11 cellular contexts compared by ENCODE assay signal in the genomic region with DNA sequence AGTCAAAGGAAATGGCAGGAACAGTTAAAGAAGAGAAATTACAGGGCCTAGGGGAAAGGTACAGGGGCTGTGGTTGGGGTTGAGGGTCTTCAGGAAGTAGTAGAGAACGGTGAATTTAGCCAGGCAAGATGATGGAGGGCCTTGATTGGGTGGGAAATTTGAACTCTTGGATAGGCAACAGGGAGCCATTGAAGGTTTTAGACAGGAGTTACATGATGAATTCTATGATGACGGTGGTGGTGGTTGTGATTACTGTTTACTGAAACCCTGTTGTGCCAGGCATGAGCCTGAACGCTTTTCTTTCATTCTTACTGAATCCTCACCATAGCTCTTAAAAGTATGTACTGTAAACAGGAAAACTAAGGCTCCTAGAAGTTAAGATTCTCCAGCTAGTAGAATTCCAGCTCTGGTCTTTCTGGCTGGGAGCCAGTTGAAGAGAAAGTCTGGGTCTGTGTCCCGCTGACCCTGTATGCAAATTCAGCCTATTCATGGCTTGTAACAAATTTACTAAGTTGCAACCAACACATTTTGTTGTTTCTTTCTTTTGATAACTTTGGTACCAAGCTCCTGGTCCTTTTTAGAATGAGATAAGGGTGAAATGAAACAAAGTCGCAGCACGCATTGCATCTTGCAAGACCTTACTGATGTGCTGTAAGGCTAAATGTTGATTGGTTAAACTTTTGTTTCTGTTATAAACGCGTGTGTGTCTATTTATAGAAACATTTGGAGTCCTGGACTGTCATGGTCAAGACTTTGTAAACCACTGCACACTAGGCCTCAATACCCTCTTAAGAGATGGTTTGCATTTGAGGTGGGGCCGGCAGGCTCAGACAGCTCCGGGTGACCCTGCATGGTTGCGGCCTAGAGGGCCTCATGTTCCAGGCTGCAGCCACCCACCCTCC. TPM values are rescaled to one million over a fixed set of nuclear protein-coding genes. Genes with fewer than 3 reads are reported as not detected.
DNase-seq lines count a peak whose midpoint lies in the region; ATAC-seq, FAIRE-seq and TF ChIP-seq lines count a peak whose summit lies in the region.
"Had no signal": no experiment of that assay in that cellular context is flagged by ENCODE, and none has a peak within 500 bp of the region (broad histone marks: within the 10 kb centered on the region; RNA-seq: fewer than 3 reads in every experiment).

No MANE protein-coding gene starts in this region.

- peaks cover 78% of the 10 kb centered on the region for H3K4me1 Mint-ChIP-seq in CD8-positive, alpha-beta T cell (ENCODE audit: low read depth)

- peak overlapping the region; percentile 1 for H3K27ac ChIP-seq in CD8-positive, alpha-beta T cell (ENCODE audit: low read depth, low read length)
- H3K27ac ChIP-seq in OCI-LY1 (ENCODE audit: low read depth, low read length, poor library complexity, severe bottlenecking) (peak overlapping the region; percentile 7), esophagus squamous epithelium (peak overlapping the region in 3 of 4 donors; percentile 39 to 65 (median 52)), pancreas (peak overlapping the region; percentile 42 to 69 (median 65))
- H3K27ac ChIP-seq: KMS-11 had no signal

- H3K27me3 ChIP-seq in CD8-positive, alpha-beta T cell (ENCODE audit: insufficient read depth, low read length): no peaks in the 10 kb centered on the region
- H3K27me3 ChIP-seq in OCI-LY1 (ENCODE audit: insufficient read depth, low read length) (no peaks in the 10 kb centered on the region), esophagus squamous epithelium (no peaks in the 10 kb centered on the region), pancreas (no peaks in the 10 kb centered on the region)

- ATAC-seq in CD8-positive, alpha-beta T cell: no peak
- ATAC-seq in pancreas: peak in 1 of 4 donors; percentile 4
- ATAC-seq in GM21367 (IDR thresholded peaks at IDR 0.05; ENCODE audit: unreplicated experiment): no peak

- H3K4me2 ChIP-seq in OCI-LY1 (ENCODE audit: low read length): peak overlapping the region; percentile 9; the same call in 1 of the 2 replicates
- H3K4me2 ChIP-seq: KMS-11 had no signal

- peaks cover 31% of the 10 kb centered on the region for H3K36me3 Mint-ChIP-seq in CD8-positive, alpha-beta T cell

- no peak for TF ChIP-seq POLR2A in esophagus squamous epithelium (IDR thresholded peaks at IDR 0.05)
- TF ChIP-seq POLR2A in GM12892 (IDR thresholded peaks at IDR 0.05; ENCODE audit: low read depth, low read length): no peak

- no peaks in the 10 kb centered on the region for H3K79me2 ChIP-seq in OCI-LY1 (ENCODE audit: insufficient read depth, low read length)

- FAIRE-seq in pancreas (lab: Jason Lieb, UNC) (no peak), GM12892 (lab: Jason Lieb, UNC) (no peak)

- H3K9me2 ChIP-seq in OCI-LY1 (ENCODE audit: low read depth, low read length): no peaks in the 10 kb centered on the region

- no peak for DNase-seq in CD8-positive, alpha-beta T cell
- DNase-seq in esophagus squamous epithelium (lab: John Stamatoyannopoulos, UW) (no peak), pancreas (no peak), inferior parietal cortex (ENCODE audit: extremely low spot score) (no peak), GM12892 (ENCODE audit: insufficient read length) (no peak)
- no peak for DNase-seq in stimulated activated CD8-positive, alpha-beta memory T cell treated with anti-CD3 and anti-CD28 coated beads, Interleukin-4, amount 100 ng/mL, for 48 hours
- DNase-seq: EL, hypothalamus had no signal

- peak overlapping the region; percentile 94 for H3K27ac Mint-ChIP-seq in CD8-positive, alpha-beta T cell

- WGBS in esophagus squamous epithelium, 2 donors: 55 to 68% methylated on average over 9 to 11 of the region's 11 CpGs
- WGBS in pancreas, 2 donors: 73 to 77% methylated on average over 11 of the region's 11 CpGs

- no peaks in the 10 kb centered on the region for H3K36me3 ChIP-seq in CD8-positive, alpha-beta T cell (ENCODE audit: insufficient read depth, low read length)
- H3K36me3 ChIP-seq in OCI-LY1 (ENCODE audit: insufficient read depth, low read length): peaks cover 5% of the 10 kb centered on the region; the same call in 1 of the 2 replicates
- H3K36me3 ChIP-seq in esophagus squamous epithelium: no peaks in the 10 kb centered on the region
- H3K36me3 ChIP-seq in pancreas: no peaks in the 10 kb centered on the region

- peak overlapping the region; percentile 71 for H3K4me3 Mint-ChIP-seq in CD8-positive, alpha-beta T cell

- peak overlapping the region; percentile 7 for H3K4me3 ChIP-seq in CD8-positive, alpha-beta T cell (ENCODE audit: low read depth, low read length)
- H3K4me3 ChIP-seq in OCI-LY1 (ENCODE audit: low read depth, low read length, poor library complexity, severe bottlenecking) (no peak overlapping the region), esophagus squamous epithelium (no peak overlapping the region), pancreas (no peak overlapping the region)

- H3F3A ChIP-seq in OCI-LY1 (ENCODE audit: insufficient read depth, low read length): no peaks in the 10 kb centered on the region

- CTCF ChIA-PET in CD8-positive, alpha-beta T cell (lab: Charles Lee): interaction anchor here (1.0 to 1.3 kb wide), 4 partner anchors 36 to 79 kb away, joined by 3 to 4 read pairs (median 3); no protein-coding TSS in a partner anchor

- H3K4me1 ChIP-seq in CD8-positive, alpha-beta T cell (ENCODE audit: insufficient read depth, low read length): peaks cover 79% of the 10 kb centered on the region
- H3K4me1 ChIP-seq in OCI-LY1 (ENCODE audit: insufficient read depth, low read length, severe bottlenecking) (peaks cover 54% of the 10 kb centered on the region), esophagus squamous epithelium (peaks cover 29 to 82% (median 54%) of the 10 kb centered on the region in 3 donors), pancreas (peaks cover 7 to 27% (median 13%) of the 10 kb centered on the region in 3 donors)

- H3K9ac ChIP-seq in OCI-LY1 (ENCODE audit: low read length): no peak overlapping the region; the same call in 1 of the 2 replicates
- H3K9ac ChIP-seq: KMS-11 had no signal

- intact Hi-C loops in CD8-positive, alpha-beta T cell (cut with DNase I, micrococcal nuclease): no loop called here
- intact Hi-C loops in esophagus squamous epithelium (cut with DNase I): no loop called here
- intact Hi-C loops in pancreas (cut with DNase I): no loop called here

- no peaks in the 10 kb centered on the region for H3K9me3 ChIP-seq in CD8-positive, alpha-beta T cell (ENCODE audit: low read length)
- H3K9me3 ChIP-seq in OCI-LY1 (ENCODE audit: low read length) (no peaks in the 10 kb centered on the region), esophagus squamous epithelium (no peaks in the 10 kb centered on the region), pancreas (no peaks in the 10 kb centered on the region)

- no peaks in the 10 kb centered on the region for H3K9me3 Mint-ChIP-seq in CD8-positive, alpha-beta T cell

- H4K20me1 ChIP-seq in OCI-LY1 (ENCODE audit: insufficient read depth, low read length): no peaks in the 10 kb centered on the region

- POLR2A ChIA-PET in CD8-positive, alpha-beta T cell (lab: Charles Lee): interaction anchor here (1.1 to 1.3 kb wide), 2 partner anchors 18 to 47 kb away, joined by 3 to 4 read pairs; no protein-coding TSS in a partner anchor

- H2AFZ ChIP-seq in OCI-LY1 (ENCODE audit: low read length): no peak overlapping the region

- TF ChIP-seq CTCF in CD8-positive, alpha-beta T cell (IDR thresholded peaks at IDR 0.05): no peak
- TF ChIP-seq CTCF in OCI-LY1 (IDR thresholded peaks at IDR 0.05; ENCODE audit: low read length) (no peak), esophagus squamous epithelium (IDR thresholded peaks at IDR 0.05) (no peak), pancreas (IDR thresholded peaks at IDR 0.05) (no peak)

- no peaks in the 10 kb centered on the region for H3K27me3 Mint-ChIP-seq in CD8-positive, alpha-beta T cell (ENCODE audit: low read depth)

RNA-seq across cellular contexts. Expression of a gene that starts 6.0 kb away (rescaled TPM):
- 10 to 100 TPM; 59.0 to 62.1 TPM for total RNA-seq in CD8-positive, alpha-beta T cell
- total RNA-seq in esophagus squamous epithelium: 1 to 10 TPM; 4.4 to 7.9 (median 7.0) TPM
- 10 to 100 TPM in 1 of 6 donors, 1 to 10 TPM in 5; 3.9 to 11.3 (median 5.8) TPM for total RNA-seq in pancreas
- 1 to 10 TPM; 2.7 to 3.4 TPM for polyA plus RNA-seq in pancreas
- polyA plus RNA-seq in GM12892 (2012; ENCODE audit: missing spikeins): 9.5 TPM

RNA-seq across cellular contexts. Expression of a gene that starts 37.1 kb away (rescaled TPM):
- 1 to 10 TPM; 6.7 to 7.5 TPM for total RNA-seq in CD8-positive, alpha-beta T cell
- total RNA-seq in esophagus squamous epithelium: under 1 TPM in 2 of 4 donors, not detected in 2; 0.09 to 0.13 TPM
- total RNA-seq in pancreas: under 1 TPM; 0.19 to 0.70 (median 0.46) TPM
- under 1 TPM; 0.49 to 0.99 TPM for polyA plus RNA-seq in pancreas
- 0.36 TPM for polyA plus RNA-seq in GM12892 (2012; ENCODE audit: missing spikeins)

RNA-seq across cellular contexts. Expression of a gene that starts 51.5 kb away (rescaled TPM):
- 10 to 100 TPM; 80.8 to 87.3 TPM for total RNA-seq in CD8-positive, alpha-beta T cell
- total RNA-seq in esophagus squamous epithelium (10 to 100 TPM; 20.7 to 26.3 (median 23.9) TPM), pancreas (10 to 100 TPM in 3 of 6 donors, 1 to 10 TPM in 3; 7.4 to 21.7 (median 9.8) TPM)
- 10 to 100 TPM; 10.6 to 11.6 TPM for polyA plus RNA-seq in pancreas
- 76.6 TPM for polyA plus RNA-seq in GM12892 (2012; ENCODE audit: missing spikeins)

Comparison
In these comparisons a context has a peak if more than half of its experiments do, and no peak if none do; other contexts are left out.
1. H3K27ac ChIP-seq: peak in every context shown above with its lines; median percentile 65 in pancreas; 52 in esophagus squamous epithelium; 7 in OCI-LY1; 1 in CD8-positive, alpha-beta T cell.
2. RNA of a gene that starts 6.0 kb away (total RNA-seq): 59.0 to 62.1 TPM in CD8-positive, alpha-beta T cell; 4.4 to 7.9 TPM in esophagus squamous epithelium and 3.9 to 11.3 TPM in pancreas; every median in the first group is over 4 times any median in the second.
3. RNA of a gene that starts 37.1 kb away (total RNA-seq): 6.7 to 7.5 TPM in CD8-positive, alpha-beta T cell; 0.19 to 0.70 TPM in pancreas and 0.09 to 0.13 TPM in esophagus squamous epithelium; every median in the first group is over 4 times any median in the second.